ENCODE assay signal across 16 cellular contexts in genomic region chr6:124887872-124888580, GRCh38.
DNase-seq lines count a peak whose midpoint lies in the region; ATAC-seq, FAIRE-seq and TF ChIP-seq lines count a peak whose summit lies in the region.
"Had no signal": no experiment of that assay in that cellular context is flagged by ENCODE, and none has a peak within 500 bp of the region (broad histone marks: within the 10 kb centered on the region; RNA-seq: fewer than 3 reads in every experiment).

No MANE protein-coding gene starts in this region.

- no peak for ATAC-seq in activated naive CD4-positive, alpha-beta T cell treated with anti-CD3 and anti-CD28 coated beads, Interleukin-2, amount 50 U/mL, for 72 hours
- peak; percentile 46 for ATAC-seq in HG03139 (IDR thresholded peaks at IDR 0.05; ENCODE audit: unreplicated experiment)
- ATAC-seq in K562 = peak; percentile 60
- ATAC-seq in HG02623 (IDR thresholded peaks at IDR 0.05; ENCODE audit: unreplicated experiment) = no peak
- ATAC-seq: HCT116 had no signal

- H3K4me3 ChIP-seq in K562 (no peak overlapping the region), adrenal gland (no peak overlapping the region)

- no peaks in the 10 kb centered on the region for H3K9me3 Mint-ChIP-seq in activated naive CD4-positive, alpha-beta T cell treated with anti-CD3 and anti-CD28 coated beads for 36 hours
- no peaks in the 10 kb centered on the region for H3K9me3 Mint-ChIP-seq in activated naive CD4-positive, alpha-beta T cell treated with anti-CD3 and anti-CD28 coated beads, Interleukin-2, amount 50 U/mL, for 72 hours
- H3K9me3 Mint-ChIP-seq: activated CD4-positive, alpha-beta memory T cell treated with anti-CD3 and anti-CD28 coated beads for 36 hours; dendritic cell treated with granulocyte-macrophage colony-stimulating factor and Interleukin-4, amounts not matched to agents 40 ng/mL and 50 ng/mL, for 4 days; natural killer cell treated with Interleukin-12 subunit alpha and Interleukin-12 subunit beta and Interleukin-15 and Interleukin-18, amount 100 ng/mL, for 72 hours had no signal

- no peak for TF ChIP-seq EP300 in K562 (IDR thresholded peaks at IDR 0.05; ENCODE audit: low read length)

- H2AFZ ChIP-seq in K562 (ENCODE audit: low read depth, low read length) = peak overlapping the region; percentile 69

- TF ChIP-seq RAD21 in K562 (CRISPR knock-in tag; conservative IDR thresholded peaks at IDR 0.05 in 1 of 2, IDR thresholded peaks at IDR 0.05 in 1 of 2) = no peak

- no peak overlapping the region for H3K4me3 Mint-ChIP-seq in activated naive CD4-positive, alpha-beta T cell treated with anti-CD3 and anti-CD28 coated beads for 36 hours

- no peak overlapping the region for H3K4me2 ChIP-seq in K562 (ENCODE audit: insufficient read depth, low read length)

- peaks cover 2% of the 10 kb centered on the region for H3K27me3 Mint-ChIP-seq in activated naive CD4-positive, alpha-beta T cell treated with anti-CD3 and anti-CD28 coated beads for 36 hours (ENCODE audit: low read depth)
- H3K27me3 Mint-ChIP-seq: activated CD4-positive, alpha-beta memory T cell treated with anti-CD3 and anti-CD28 coated beads for 36 hours; dendritic cell treated with granulocyte-macrophage colony-stimulating factor and Interleukin-4, amounts not matched to agents 40 ng/mL and 50 ng/mL, for 4 days had no signal

- intact Hi-C loops in activated naive CD4-positive, alpha-beta T cell treated with anti-CD3 and anti-CD28 coated beads for 36 hours (cut with micrococcal nuclease) = no loop called here
- intact Hi-C loops in K562 (cut with micrococcal nuclease) = no loop called here
- intact Hi-C loops in adrenal gland (cut with DNase I) = no loop called here

- no peaks in the 10 kb centered on the region for H3K27me3 ChIP-seq in K562 (ENCODE audit: control insufficient read depth in 2 of 2, insufficient read depth in 2 of 2, low read length in 2 of 2)
- H3K27me3 ChIP-seq in adrenal gland = no peaks in the 10 kb centered on the region
- H3K27me3 ChIP-seq: tibial artery had no signal

- H3K79me2 ChIP-seq in K562 (ENCODE audit: control insufficient read depth, insufficient read depth, low read length) = no peaks in the 10 kb centered on the region

- no peaks in the 10 kb centered on the region for H3K36me3 ChIP-seq in K562 (ENCODE audit: control insufficient read depth, insufficient read depth, low read length)
- no peaks in the 10 kb centered on the region for H3K36me3 ChIP-seq in adrenal gland (replicated peaks in 1 of 2)
- H3K36me3 ChIP-seq: tibial artery had no signal

- WGBS in K562 (ENCODE audit: insufficient coverage, low coverage, missing lambda C conversion rate) = 57% methylated on average over 8 of the region's 10 CpGs
- WGBS in adrenal gland, 4 donors = 88 to 92% (median 90%) methylated on average over 10 of the region's 10 CpGs

- H3K9ac ChIP-seq in K562 (ENCODE audit: insufficient read depth in 1 of 2, low read depth in 2 of 2, low read length in 2 of 2) = no peak overlapping the region; a peak in 1 of 4 replicates

- no peaks in the 10 kb centered on the region for H3K9me1 ChIP-seq in K562 (ENCODE audit: control insufficient read depth, insufficient read depth, low read length)

- H3K27ac ChIP-seq in K562 (ENCODE audit: extremely low read depth, low read depth, low read length) = no peak overlapping the region
- no peak overlapping the region for H3K27ac ChIP-seq in adrenal gland

- peak overlapping the region; percentile 3 for H3K27ac Mint-ChIP-seq in activated naive CD4-positive, alpha-beta T cell treated with anti-CD3 and anti-CD28 coated beads for 36 hours
- H3K27ac Mint-ChIP-seq in activated naive CD4-positive, alpha-beta T cell treated with anti-CD3 and anti-CD28 coated beads, Interleukin-2, amount 50 U/mL, for 72 hours = peak overlapping the region in 1 of 2 donors; percentile 73
- H3K27ac Mint-ChIP-seq: activated CD4-positive, alpha-beta memory T cell treated with anti-CD3 and anti-CD28 coated beads for 36 hours; natural killer cell treated with Interleukin-12 subunit alpha and Interleukin-12 subunit beta and Interleukin-15 and Interleukin-18, amount 100 ng/mL, for 72 hours had no signal

- peaks cover 24% of the 10 kb centered on the region for H3K4me1 Mint-ChIP-seq in activated naive CD4-positive, alpha-beta T cell treated with anti-CD3 and anti-CD28 coated beads for 36 hours (ENCODE audit: low read depth)

- in situ Hi-C loops in K562 (cut with MboI) = no loop called here

- POLR2A ChIA-PET in K562 (lab: Yijun Ruan, JAX) = no interaction called here

- BruUV-seq in K562 (replicated peaks; lab: Mats Ljungman, UMichigan) = no TSS peak

- no peaks in the 10 kb centered on the region for H3K9me3 ChIP-seq in K562 (replicated peaks; ENCODE audit: control insufficient read depth, insufficient read depth, low read depth, low read length)
- H3K9me3 ChIP-seq in adrenal gland (replicated peaks in 1 of 3) = no peaks in the 10 kb centered on the region
- H3K9me3 ChIP-seq: tibial artery had no signal

- H4K20me1 ChIP-seq in K562 (replicated peaks; ENCODE audit: control insufficient read depth, insufficient read depth, low read length) = no peaks in the 10 kb centered on the region

- no peak for TF ChIP-seq CTCF in K562 (IDR thresholded peaks at IDR 0.05 in 2 of 3, conservative IDR thresholded peaks at IDR 0.05 in 1 of 3; ENCODE audit: insufficient read depth in 2 of 3, low read depth in 1 of 3, low read length in 3 of 3)
- TF ChIP-seq CTCF in adrenal gland (IDR thresholded peaks at IDR 0.05) = no peak

- H3K4me1 ChIP-seq in K562 (replicated peaks in 1 of 2; ENCODE audit: control insufficient read depth in 2 of 2, insufficient read depth in 2 of 2, low read length in 2 of 2) (peaks cover 0 to 4% of the 10 kb centered on the region in 2 experiments; a peak in 3 of 5 replicates), adrenal gland (replicated peaks in 1 of 2) (peaks cover 0 to 16% of the 10 kb centered on the region in 2 donors)

- no peak for FAIRE-seq in K562 (lab: Jason Lieb, UNC)
- FAIRE-seq: GM12891 had no signal

- TF ChIP-seq POLR2A in K562 (conservative IDR thresholded peaks at IDR 0.05) (no peak), adrenal gland (IDR thresholded peaks at IDR 0.05) (no peak)

- H3K36me3 Mint-ChIP-seq in activated naive CD4-positive, alpha-beta T cell treated with anti-CD3 and anti-CD28 coated beads for 36 hours (ENCODE audit: low read depth) = no peaks in the 10 kb centered on the region
- H3K36me3 Mint-ChIP-seq in activated naive CD4-positive, alpha-beta T cell treated with anti-CD3 and anti-CD28 coated beads, Interleukin-2, amount 50 U/mL, for 72 hours = no peaks in the 10 kb centered on the region
- H3K36me3 Mint-ChIP-seq: activated CD4-positive, alpha-beta memory T cell treated with anti-CD3 and anti-CD28 coated beads for 36 hours; natural killer cell treated with Interleukin-12 subunit alpha and Interleukin-12 subunit beta and Interleukin-15 and Interleukin-18, amount 100 ng/mL, for 72 hours had no signal

- CTCF ChIA-PET in activated naive CD4-positive, alpha-beta T cell treated with anti-CD3 and anti-CD28 coated beads for 36 hours (lab: Charles Lee) = no interaction called here
- CTCF ChIA-PET in K562 (lab: Yijun Ruan, JAX; ENCODE audit: low intra/inter-chr PET ratio) = no interaction called here

- no peak for DNase-seq in activated naive CD4-positive, alpha-beta T cell treated with anti-CD3 and anti-CD28 coated beads for 36 hours
- DNase-seq in activated naive CD4-positive, alpha-beta T cell treated with anti-CD3 and anti-CD28 coated beads, Interleukin-2, amount 50 U/mL, for 72 hours (ENCODE audit: low spot score in 2 of 2) = no peak
- DNase-seq in K562 (ENCODE audit: extremely low read depth in 1 of 4, low spot score in 3 of 4) (no peak), adrenal gland (no peak), GM19238 (ENCODE audit: insufficient read length, low spot score) (no peak)
- no peak for DNase-seq in stimulated activated CD4-positive, alpha-beta T cell treated with anti-CD3 and anti-CD28 coated beads, Interleukin-4, amount 100 ng/mL, for 4 hours
- DNase-seq: activated CD4-positive, alpha-beta memory T cell treated with anti-CD3 and anti-CD28 coated beads for 36 hours; NCI-H1048; stimulated activated CD4-positive, alpha-beta T cell treated with anti-CD3 and anti-CD28 coated beads, Interleukin-1b, Interleukin-23, amount 100 ng/mL, for 48 hours; tibial artery had no signal

TF ChIP-seq in K562, 482 proteins besides CTCF, POLR2A, EP300 and RAD21 (continues in another document):
- no peak for TF ChIP-seq SRSF9 (IDR thresholded peaks at IDR 0.05; ENCODE audit: borderline replicate concordance, low read depth, low read length)
- TF ChIP-seq TCF15 (CRISPR knock-in tag; IDR thresholded peaks at IDR 0.05) = no peak
- TF ChIP-seq E2F4 (CRISPR knock-in tag; IDR thresholded peaks at IDR 0.05; ENCODE audit: low read depth) = no peak
- TF ChIP-seq ARID1B (IDR thresholded peaks at IDR 0.05) = no peak
- TF ChIP-seq NFRKB (IDR thresholded peaks at IDR 0.05; ENCODE audit: low read depth) = no peak
- TF ChIP-seq TBL1XR1 (IDR thresholded peaks at IDR 0.05; ENCODE audit: low read length in 2 of 2) = no peak
- no peak for TF ChIP-seq MAX (CRISPR knock-in tag; IDR thresholded peaks at IDR 0.05)
- TF ChIP-seq GATA2 (CRISPR knock-in tag; IDR thresholded peaks at IDR 0.05) = no peak
- no peak for TF ChIP-seq SMAD2 (IDR thresholded peaks at IDR 0.05; ENCODE audit: low read depth, low read length)
- TF ChIP-seq HDAC1 (IDR thresholded peaks at IDR 0.05) = no peak

Comparison
In these comparisons a context has a peak if more than half of its experiments do, and no peak if none do; other contexts are left out.
1. ATAC-seq: peak in HG03139 (single experiment) and K562 (single experiment); none in activated naive CD4-positive, alpha-beta T cell treated with anti-CD3 and anti-CD28 coated beads, Interleukin-2, amount 50 U/mL, for 72 hours (0 of 2) and HG02623 (single experiment).